ENCODE assay signal across 22 cellular contexts in the genomic region with DNA sequence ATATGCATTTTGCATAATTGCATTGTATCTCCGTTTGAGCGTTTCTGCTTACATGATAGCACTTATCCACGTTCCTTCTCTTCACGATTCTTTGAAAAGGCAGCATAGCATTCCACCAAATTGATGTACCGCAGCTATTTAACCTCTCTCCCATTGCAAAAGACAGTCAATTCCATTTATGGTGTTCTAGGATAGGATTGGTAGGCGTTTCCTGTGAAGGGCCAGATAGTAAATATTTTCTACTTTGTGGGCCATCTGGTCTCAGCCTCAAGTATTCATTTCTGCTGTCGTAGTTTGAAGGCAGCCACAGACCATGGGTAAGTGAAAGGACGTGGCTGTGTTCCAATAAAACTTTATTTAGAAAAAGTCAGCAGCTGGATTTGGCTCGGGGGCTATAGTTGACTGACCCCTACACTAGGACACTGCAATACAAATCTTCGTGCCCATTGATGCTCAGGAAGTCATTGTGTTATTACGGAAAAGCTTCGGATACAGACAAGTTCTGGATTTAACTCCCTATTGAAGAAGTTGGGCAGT. TPM values are rescaled to one million over a fixed set of nuclear protein-coding genes. Genes with fewer than 3 reads are reported as not detected.
"Had no signal": no experiment of that assay in that cellular context is flagged by ENCODE, and none has a peak within 500 bp of the region (broad histone marks: within the 10 kb centered on the region; RNA-seq: fewer than 3 reads in every experiment).

No MANE protein-coding gene starts in this region.

- H3K4me1 ChIP-seq: testis, upper lobe of right lung had no signal

- H3K27ac ChIP-seq: spleen, testis, upper lobe of right lung, VCaP had no signal

- H3K4me3 ChIP-seq: spleen, testis, upper lobe of right lung had no signal

- DNase-seq: activated CD4-positive, alpha-beta T cell treated with anti-CD3 and anti-CD28 coated beads for 1 hour; activated CD4-positive, alpha-beta T cell treated with anti-CD3 and anti-CD28 coated beads, Interleukin-2, amount 50 U/mL, for 4 hours; activated naive CD4-positive, alpha-beta T cell; activated naive CD8-positive, alpha-beta T cell treated with anti-CD3 and anti-CD28 coated beads, Interleukin-2, amount 10 ng/mL, durations not matched to agents 7 days and 5 days; activated T-cell treated with anti-CD3 and anti-CD28 coated beads for 4 hours; anterior cingulate cortex; erythroblast; foreskin fibroblast; hypothalamus; left ventricle myocardium superior; natural killer cell; nucleus accumbens; right cardiac atrium; spleen; stimulated activated naive CD8-positive, alpha-beta T cell treated with anti-CD3 and anti-CD28 coated beads, Interleukin-15, amount 100 ng/mL, for 72 hours; T-cell; T1000; testis; upper lobe of right lung had no signal

- H3K36me3 ChIP-seq: upper lobe of right lung had no signal

- ATAC-seq: left ventricle myocardium superior; natural killer cell; right cardiac atrium; stimulated activated naive CD8-positive, alpha-beta T cell treated with anti-CD3 and anti-CD28 coated beads, Interleukin-15, amount 100 ng/mL, for 72 hours; T-cell; upper lobe of right lung had no signal

- H3K27me3 ChIP-seq: spleen, testis, upper lobe of right lung had no signal

- H3K9me3 ChIP-seq: spleen, testis, upper lobe of right lung had no signal

RNA-seq across cellular contexts. Expression of a gene that starts 21.6 kb away (rescaled TPM):
- total RNA-seq: activated naive CD8-positive, alpha-beta T cell treated with anti-CD3 and anti-CD28 coated beads, Interleukin-2, amount 10 ng/mL, durations not matched to agents 7 days and 5 days; kidney epithelial cell; left ventricle myocardium superior; progenitor cell of endocrine pancreas had no signal
- polyA plus RNA-seq: right cardiac atrium had no signal
